Comparison of ENCODE assay signal across 20 cellular contexts in genomic region chrX:135893294-135893817, GRCh38. TPM values are rescaled to one million over a fixed set of nuclear protein-coding genes. Genes with fewer than 3 reads are reported as not detected.
DNase-seq lines count a peak whose midpoint lies in the region; ATAC-seq and TF ChIP-seq lines count a peak whose summit lies in the region.
"Had no signal": no experiment of that assay in that cellular context is flagged by ENCODE, and none has a peak within 500 bp of the region (broad histone marks: within the 10 kb centered on the region; RNA-seq: fewer than 3 reads in every experiment).

Gene CT45A10, minus strand, starts transcription at chrX:135893444. Its CDS starts 8,100 bp downstream, at chrX:135885344.
Gene SAGE1, plus strand, starts transcription at chrX:135893716. Its CDS starts 2,527 bp downstream, at chrX:135896243.

- H3K4me1 Mint-ChIP-seq in endodermal cell = no peaks in the 10 kb centered on the region
- no peaks in the 10 kb centered on the region for H3K4me1 Mint-ChIP-seq in activated CD4-positive, alpha-beta memory T cell treated with anti-CD3 and anti-CD28 coated beads for 36 hours (ENCODE audit: low read depth)
- H3K4me1 Mint-ChIP-seq: CD14-positive monocyte, T-cell had no signal

- no peak within 1 kb of the TSS for H2AFZ ChIP-seq in GM23248
- H2AFZ ChIP-seq: PC-9 had no signal

- H3K27ac ChIP-seq in 22Rv1 (no peak within 1 kb of the TSS), endodermal cell (ENCODE audit: low read depth, low read length) (no peak within 1 kb of the TSS), psoas muscle (no peak within 1 kb of the TSS), GM23248 (no peak within 1 kb of the TSS)
- H3K27ac ChIP-seq: HL-60, KMS-11, PC-9, SK-N-MC had no signal

- 74 to 80% methylated on average over 1 to 22 of the region's 22 CpGs for WGBS in endodermal cell (ENCODE audit: insufficient coverage in 1 of 2, insufficient read length in 1 of 2), 2 experiments
- 79 to 93% (median 93%) methylated on average over 21 to 22 of the region's 22 CpGs for WGBS in psoas muscle, 3 donors
- WGBS in GM23248 (ENCODE audit: low coverage in 1 of 2, low lambda C conversion rate in 2 of 2, missing lambda C conversion rate in 2 of 2), 2 experiments = 80 to 81% methylated on average over 17 to 20 of the region's 22 CpGs

- H3K9ac ChIP-seq in endodermal cell (ENCODE audit: extremely low read depth, low read length, poor library complexity, severe bottlenecking) (no peak within 1 kb of the TSS), GM23248 (no peak within 1 kb of the TSS)
- H3K9ac ChIP-seq: KMS-11 had no signal

- intact Hi-C loops in psoas muscle (cut with DNase I) = no loop called here
- intact Hi-C loops in activated CD4-positive, alpha-beta memory T cell treated with anti-CD3 and anti-CD28 coated beads for 36 hours (cut with micrococcal nuclease) = no loop called here

- H3K4me3 Mint-ChIP-seq in endodermal cell = no peak within 1 kb of the TSS
- H3K4me3 Mint-ChIP-seq in activated CD4-positive, alpha-beta memory T cell treated with anti-CD3 and anti-CD28 coated beads for 36 hours = no peak within 1 kb of the TSS
- H3K4me3 Mint-ChIP-seq: CD14-positive monocyte, T-cell had no signal

- H3K4me2 ChIP-seq in GM23248 (ENCODE audit: unreplicated experiment) = no peak within 1 kb of the TSS
- H3K4me2 ChIP-seq: KMS-11, PC-9 had no signal

- no peaks in the 10 kb centered on the region for H3K36me3 ChIP-seq in endodermal cell (ENCODE audit: control insufficient read depth, insufficient read depth, low read length)
- H3K36me3 ChIP-seq in psoas muscle (ENCODE audit: insufficient read depth in 1 of 2, low read depth in 1 of 2) = no peaks in the 10 kb centered on the region
- no peaks in the 10 kb centered on the region for H3K36me3 ChIP-seq in GM23248 (ENCODE audit: low read depth)
- H3K36me3 ChIP-seq: HAP-1 had no signal

- DNase-seq in DMS53 treated with DMSO at 0.1 percent for 48 hours (lab: John Stamatoyannopoulos, UW; ENCODE audit: unreplicated experiment) = peak; percentile 48
- peak; percentile 40 for DNase-seq in endodermal cell
- DNase-seq in psoas muscle = no peak
- DNase-seq in activated CD4-positive, alpha-beta memory T cell treated with anti-CD3 and anti-CD28 coated beads for 36 hours = no peak
- DNase-seq in GM23248 = no peak
- no peak for DNase-seq in ecto neural progenitor cell (ENCODE audit: low spot score)
- DNase-seq: COR-L47, NCI-H1092, NCI-H187 treated with DMSO at 0.1 percent for 48 hours, NCI-H526 treated with DMSO at 0.1 percent for 48 hours, PC-9, T-cell had no signal

- TF ChIP-seq RAD21 in Ishikawa (IDR thresholded peaks at IDR 0.05; ENCODE audit: low read depth) = peak; percentile 26; the same call in 1 of the 2 replicates

- no peaks in the 10 kb centered on the region for H4K20me1 ChIP-seq in GM23248 (ENCODE audit: insufficient read depth)

- TF ChIP-seq EP300 in Ishikawa (IDR thresholded peaks at IDR 0.05; ENCODE audit: borderline replicate concordance) = no peak

- H3K9me3 ChIP-seq in endodermal cell (ENCODE audit: control insufficient read depth, low read length) (no peaks in the 10 kb centered on the region), psoas muscle (no peaks in the 10 kb centered on the region), GM23248 (ENCODE audit: low read depth) (no peaks in the 10 kb centered on the region)
- H3K9me3 ChIP-seq: HAP-1 had no signal

- TF ChIP-seq CTCF in 22Rv1 (IDR thresholded peaks at IDR 0.05) (peak; percentile 68), endodermal cell (conservative IDR thresholded peaks at IDR 0.05) (no peak), psoas muscle (IDR thresholded peaks at IDR 0.05) (no peak)

- CTCF ChIA-PET in activated CD4-positive, alpha-beta memory T cell treated with anti-CD3 and anti-CD28 coated beads for 36 hours (lab: Charles Lee) = no interaction called here

- no peaks in the 10 kb centered on the region for H3K27me3 Mint-ChIP-seq in endodermal cell (ENCODE audit: insufficient read depth)
- H3K27me3 Mint-ChIP-seq in activated CD4-positive, alpha-beta memory T cell treated with anti-CD3 and anti-CD28 coated beads for 36 hours = no peaks in the 10 kb centered on the region

- H3K27me3 ChIP-seq in endodermal cell (ENCODE audit: control insufficient read depth, insufficient read depth, low read length, poor library complexity, severe bottlenecking) (no peaks in the 10 kb centered on the region), psoas muscle (ENCODE audit: insufficient read depth in 3 of 3, low read length in 2 of 3) (no peaks in the 10 kb centered on the region), GM23248 (replicated peaks; ENCODE audit: insufficient read depth) (no peaks in the 10 kb centered on the region)

- no peaks in the 10 kb centered on the region for H3K79me2 ChIP-seq in GM23248 (ENCODE audit: insufficient read depth)

- H3K9me3 Mint-ChIP-seq in endodermal cell = peaks cover 79% of the 10 kb centered on the region
- H3K9me3 Mint-ChIP-seq in activated CD4-positive, alpha-beta memory T cell treated with anti-CD3 and anti-CD28 coated beads for 36 hours = no peaks in the 10 kb centered on the region
- H3K9me3 Mint-ChIP-seq: T-cell had no signal

- no peak within 1 kb of the TSS for H3K4me3 ChIP-seq in endodermal cell (ENCODE audit: low read length)
- no peak within 1 kb of the TSS for H3K4me3 ChIP-seq in psoas muscle
- no peak within 1 kb of the TSS for H3K4me3 ChIP-seq in GM23248
- H3K4me3 ChIP-seq: HAP-1, PC-9, SK-N-MC had no signal

- H3K36me3 Mint-ChIP-seq in endodermal cell (ENCODE audit: low read depth) = no peaks in the 10 kb centered on the region
- no peaks in the 10 kb centered on the region for H3K36me3 Mint-ChIP-seq in activated CD4-positive, alpha-beta memory T cell treated with anti-CD3 and anti-CD28 coated beads for 36 hours
- H3K36me3 Mint-ChIP-seq: CD14-positive monocyte, T-cell had no signal

- in situ Hi-C loops in GM23248 (cut with MboI) = no loop called here

- H3K9me2 ChIP-seq in GM23248 (ENCODE audit: insufficient read depth) = no peaks in the 10 kb centered on the region

- POLR2A ChIA-PET in activated CD4-positive, alpha-beta memory T cell treated with anti-CD3 and anti-CD28 coated beads for 36 hours (lab: Charles Lee) = no interaction called here

- no peak for ATAC-seq in psoas muscle
- ATAC-seq: T-cell had no signal

- no peaks in the 10 kb centered on the region for H3F3A ChIP-seq in GM23248 (ENCODE audit: insufficient read depth)

- no peaks in the 10 kb centered on the region for H3K4me1 ChIP-seq in endodermal cell (ENCODE audit: control insufficient read depth, insufficient read depth, low read length)
- H3K4me1 ChIP-seq in psoas muscle = no peaks in the 10 kb centered on the region
- H3K4me1 ChIP-seq in GM23248 (ENCODE audit: insufficient read depth) = no peaks in the 10 kb centered on the region
- H3K4me1 ChIP-seq: HAP-1 had no signal

- H3K27ac Mint-ChIP-seq in endodermal cell = no peak within 1 kb of the TSS
- H3K27ac Mint-ChIP-seq in activated CD4-positive, alpha-beta memory T cell treated with anti-CD3 and anti-CD28 coated beads for 36 hours = no peak within 1 kb of the TSS
- H3K27ac Mint-ChIP-seq: T-cell had no signal

TF ChIP-seq in Ishikawa, 13 proteins besides CTCF, POLR2A, EP300 and RAD21 (continues in another document):
- TF ChIP-seq FOXM1 (IDR thresholded peaks at IDR 0.05; ENCODE audit: borderline replicate concordance, low read depth) = no peak
- TF ChIP-seq CREB1 (IDR thresholded peaks at IDR 0.05; ENCODE audit: low read depth) = no peak
- TF ChIP-seq REST (IDR thresholded peaks at IDR 0.05; ENCODE audit: low read depth) = no peak
- TF ChIP-seq TCF12 (IDR thresholded peaks at IDR 0.05; ENCODE audit: low read depth) = no peak
- no peak for TF ChIP-seq ZBTB7A (IDR thresholded peaks at IDR 0.05; ENCODE audit: low read depth)

RNA-seq across cellular contexts. Expression of gene CT45A10, which starts in this region (rescaled TPM):
- total RNA-seq in endodermal cell (not detected), psoas muscle (not detected)
- not detected for polyA plus RNA-seq in endodermal cell (2013, experiment 1 of 2)
- not detected for polyA plus RNA-seq in endodermal cell (2013, experiment 2 of 2)
- polyA plus RNA-seq in psoas muscle (not detected), GM23248 (2016; fragmentation: Nextera tagmentation; extraction: Ambion mirVana) (not detected in 2 replicates)
- total RNA-seq in activated CD4-positive, alpha-beta memory T cell treated with anti-CD3 and anti-CD28 coated beads for 36 hours = not detected
- not detected in 2 replicates for total RNA-seq in GM23248 (2014; rRNA removed; shearing (Covaris generic))
- total RNA-seq: MCF 10A, PC-9, T-cell had no signal
- polyA plus RNA-seq: CD14-positive monocyte had no signal

RNA-seq across cellular contexts. Expression of gene SAGE1, which starts in this region (rescaled TPM):
- total RNA-seq in endodermal cell = not detected
- not detected for polyA plus RNA-seq in endodermal cell (2013, experiment 1 of 2)
- not detected for polyA plus RNA-seq in endodermal cell (2013, experiment 2 of 2)
- not detected for total RNA-seq in psoas muscle
- polyA plus RNA-seq in psoas muscle = not detected
- total RNA-seq in activated CD4-positive, alpha-beta memory T cell treated with anti-CD3 and anti-CD28 coated beads for 36 hours = not detected
- total RNA-seq in GM23248 (2014; rRNA removed; shearing (Covaris generic)) = not detected in 2 replicates
- polyA plus RNA-seq in GM23248 (2016; fragmentation: Nextera tagmentation; extraction: Ambion mirVana) = not detected in 2 replicates
- total RNA-seq: MCF 10A, PC-9, T-cell had no signal
- polyA plus RNA-seq: CD14-positive monocyte had no signal

Comparison
In these comparisons a context has a peak if more than half of its experiments do, and no peak if none do; other contexts are left out.
1. Peak in DNase-seq in endodermal cell; RNA of the genes that start here not detected or under 1 TPM.